Comparison of ENCODE assay signal across 8 cellular contexts in the genomic region with DNA sequence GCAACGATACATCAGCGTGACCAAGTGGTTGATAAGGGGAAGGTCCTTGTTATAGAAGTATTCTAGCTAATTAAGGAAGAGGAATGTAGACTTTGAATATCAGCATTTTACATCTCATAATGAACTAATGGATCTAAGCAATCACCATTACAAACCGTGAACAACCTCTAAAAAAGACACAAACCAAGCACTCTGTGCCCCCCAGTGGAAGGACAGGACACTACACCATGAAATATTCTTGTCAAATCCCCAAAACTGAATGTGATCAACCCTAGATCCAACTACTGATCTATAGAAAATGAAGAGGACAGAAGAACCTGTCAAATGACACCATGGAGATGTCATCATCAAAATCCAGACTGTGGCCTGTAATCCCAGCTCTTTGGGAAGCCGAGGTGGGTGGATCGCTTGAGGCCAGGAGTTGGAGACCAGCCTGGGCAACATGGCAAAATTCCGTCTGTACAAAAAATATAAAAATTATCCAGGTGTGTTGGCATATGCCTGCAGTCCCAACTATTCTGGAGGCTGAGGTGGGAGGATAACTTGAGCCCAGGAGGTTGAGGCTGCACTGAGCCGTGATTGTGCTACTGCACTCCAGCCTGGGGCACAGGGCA.
A peak's percentile ranks its signal among the peaks of the same experiment; 100 is the strongest.
DNase-seq lines count a peak whose midpoint lies in the region; ATAC-seq, FAIRE-seq and TF ChIP-seq lines count a peak whose summit lies in the region.

No MANE protein-coding gene starts in this region.

- no peaks in the 10 kb centered on the region for H3K9me2 ChIP-seq in OCI-LY1 (ENCODE audit: low read depth, low read length)

- no peak overlapping the region for H3K27ac Mint-ChIP-seq in activated T-cell treated with anti-CD3 and anti-CD28 coated beads, Interleukin-2, amount 50 U/mL, for 24 hours

- DNase-seq in D721Med (ENCODE audit: insufficient read length, low spot score) (no peak), foreskin fibroblast (peak; percentile 10 to 61), islet precursor cell (no peak)
- peak; percentile 48 for DNase-seq in activated T-cell treated with anti-CD3 and anti-CD28 coated beads, Interleukin-2, amount 50 U/mL, for 24 hours
- peak; percentile 73 for DNase-seq in stimulated activated CD4-positive, alpha-beta T cell treated with anti-CD3 and anti-CD28 coated beads, Interleukin-15, amount 100 ng/mL, for 24 hours

- H3F3A ChIP-seq in OCI-LY1 (ENCODE audit: insufficient read depth, low read length): no peaks in the 10 kb centered on the region

- no peaks in the 10 kb centered on the region for H4K20me1 ChIP-seq in OCI-LY1 (ENCODE audit: insufficient read depth, low read length)

- H2AFZ ChIP-seq in OCI-LY1 (ENCODE audit: low read length): no peak overlapping the region

- H3K27me3 Mint-ChIP-seq in activated T-cell treated with anti-CD3 and anti-CD28 coated beads, Interleukin-2, amount 50 U/mL, for 24 hours: no peaks in the 10 kb centered on the region

- no peaks in the 10 kb centered on the region for H3K79me2 ChIP-seq in OCI-LY1 (ENCODE audit: insufficient read depth, low read length)

- H3K4me1 Mint-ChIP-seq in activated T-cell treated with anti-CD3 and anti-CD28 coated beads, Interleukin-2, amount 50 U/mL, for 24 hours (ENCODE audit: low read depth): peaks cover 20% of the 10 kb centered on the region

- peaks cover 4% of the 10 kb centered on the region; the same call in 1 of the 2 replicates for H3K27me3 ChIP-seq in OCI-LY1 (ENCODE audit: insufficient read depth, low read length)

- peaks cover 8% of the 10 kb centered on the region for H3K4me1 ChIP-seq in OCI-LY1 (ENCODE audit: insufficient read depth, low read length, severe bottlenecking)

- no peak overlapping the region for H3K9ac ChIP-seq in OCI-LY1 (ENCODE audit: low read length)

- no peaks in the 10 kb centered on the region for H3K9me3 ChIP-seq in OCI-LY1 (ENCODE audit: low read length)

- H3K4me3 Mint-ChIP-seq in activated T-cell treated with anti-CD3 and anti-CD28 coated beads, Interleukin-2, amount 50 U/mL, for 24 hours: no peak overlapping the region

- ATAC-seq in GM21526 (IDR thresholded peaks at IDR 0.05; ENCODE audit: low FRiP score, unreplicated experiment): peak; percentile 61
- no peak for ATAC-seq in GM21576 (IDR thresholded peaks at IDR 0.05; ENCODE audit: unreplicated experiment)

- H3K4me2 ChIP-seq in OCI-LY1 (ENCODE audit: low read length): no peak overlapping the region

- H3K36me3 ChIP-seq in OCI-LY1 (ENCODE audit: insufficient read depth, low read length): no peaks in the 10 kb centered on the region

- H3K27ac ChIP-seq in OCI-LY1 (ENCODE audit: low read depth, low read length, poor library complexity, severe bottlenecking): no peak overlapping the region

- FAIRE-seq in D721Med (lab: Jason Lieb, UNC): no peak

- peak; percentile 64 for TF ChIP-seq CTCF in D721Med (IDR thresholded peaks at IDR 0.05; ENCODE audit: insufficient read depth, missing control alignments)
- peak; percentile 91 for TF ChIP-seq CTCF in OCI-LY1 (IDR thresholded peaks at IDR 0.05; ENCODE audit: low read length)
- TF ChIP-seq CTCF in foreskin fibroblast (IDR thresholded peaks at IDR 0.05; ENCODE audit: low read depth, low read length): peak; percentile 57

- no peaks in the 10 kb centered on the region for H3K36me3 Mint-ChIP-seq in activated T-cell treated with anti-CD3 and anti-CD28 coated beads, Interleukin-2, amount 50 U/mL, for 24 hours (ENCODE audit: low read depth)

- no peaks in the 10 kb centered on the region for H3K9me3 Mint-ChIP-seq in activated T-cell treated with anti-CD3 and anti-CD28 coated beads, Interleukin-2, amount 50 U/mL, for 24 hours

- H3K4me3 ChIP-seq in OCI-LY1 (ENCODE audit: low read depth, low read length, poor library complexity, severe bottlenecking): no peak overlapping the region
- H3K4me3 ChIP-seq in foreskin fibroblast (ENCODE audit: low read depth in 1 of 2, low read length in 2 of 2): no peak overlapping the region

Comparison
In these comparisons a context has a peak if more than half of its experiments do, and no peak if none do; other contexts are left out.
1. DNase-seq: peak in activated T-cell treated with anti-CD3 and anti-CD28 coated beads, Interleukin-2, amount 50 U/mL, for 24 hours (single experiment), foreskin fibroblast (2 of 2) and stimulated activated CD4-positive, alpha-beta T cell treated with anti-CD3 and anti-CD28 coated beads, Interleukin-15, amount 100 ng/mL, for 24 hours (single experiment); none in D721Med (single experiment) and islet precursor cell (single experiment).
2. Peak in every context shown above with its lines, with median percentiles within 50 percentile points of each other: CTCF ChIP-seq.